In genomic region chr13:105341256-105341655, GRCh38 we compare ENCODE assay signal across 28 cellular contexts.
"Had no signal": no experiment of that assay in that cellular context is flagged by ENCODE, and none has a peak within 500 bp of the region (broad histone marks: within the 10 kb centered on the region; RNA-seq: fewer than 3 reads in every experiment).

No MANE protein-coding gene starts in this region.

- H3K9ac ChIP-seq: neural progenitor cell had no signal

- H3K4me1 ChIP-seq: neural progenitor cell, right atrium auricular region, right lobe of liver, transverse colon, upper lobe of right lung had no signal

- H3K4me2 ChIP-seq: neural progenitor cell, smooth muscle cell had no signal

- FAIRE-seq: islet of Langerhans, kidney, urothelium cell line had no signal

- H3K9me3 ChIP-seq: left lung, neutrophil, right atrium auricular region, right lobe of liver, transverse colon, upper lobe of right lung had no signal

- H3K27ac ChIP-seq: left lung, neural progenitor cell, neutrophil, right atrium auricular region, right lobe of liver, transverse colon, upper lobe of right lung had no signal

- H3K27me3 ChIP-seq: left lung, neural progenitor cell, neutrophil, right atrium auricular region, right lobe of liver, transverse colon, upper lobe of right lung had no signal

- DNase-seq: hypothalamus; immature natural killer cell; kidney; left colon; left lung; mesendoderm; naive B cell; natural killer cell; nephron progenitor cell; occipital lobe; right lobe of liver; stimulated activated CD4-positive, alpha-beta T cell treated with anti-CD3 and anti-CD28 coated beads, Interleukin-1b, Interleukin-23, amount 100 ng/mL, for 48 hours; stimulated activated CD4-positive, alpha-beta T cell treated with anti-CD3 and anti-CD28 coated beads, Interleukin-2, amount 100 ng/mL, for 48 hours; stimulated activated CD4-positive, alpha-beta T cell treated with anti-CD3 and anti-CD28 coated beads, Interleukin-4, amount 100 ng/mL, for 4 hours; stimulated activated CD8-positive, alpha-beta memory T cell treated with anti-CD3 and anti-CD28 coated beads, Interleukin-4, amount 100 ng/mL, for 48 hours; stimulated activated naive CD4-positive, alpha-beta T cell treated with Interleukin-2 at 50 U/mL for 16 hours; stimulated activated naive CD8-positive, alpha-beta T cell treated with anti-CD3 and anti-CD28 coated beads, Interleukin-15, amount 100 ng/mL, for 72 hours; substantia nigra; transverse colon; upper lobe of right lung had no signal

- H3K36me3 ChIP-seq: left lung, neural progenitor cell, neutrophil, right atrium auricular region, right lobe of liver, transverse colon, upper lobe of right lung had no signal

- ATAC-seq: left colon; left lung; natural killer cell; right lobe of liver; stimulated activated memory B cell treated with anti-CD40 and anti-IgM and Interleukin-4, amounts not matched to agents 10 μg/mL and 1 μg/mL and 100 μg/mL, for 72 hours; stimulated activated naive CD8-positive, alpha-beta T cell treated with anti-CD3 and anti-CD28 coated beads, Interleukin-15, amount 100 ng/mL, for 72 hours; upper lobe of right lung had no signal

- H3K4me3 ChIP-seq: left lung, lung, neural progenitor cell, right atrium auricular region, right lobe of liver, smooth muscle cell, transverse colon, upper lobe of right lung had no signal

- H2AFZ ChIP-seq: neural progenitor cell had no signal
